Comparison of ENCODE assay signal across 13 cellular contexts in genomic region chr11:92269021-92269420, GRCh38. TPM values are rescaled to one million over a fixed set of nuclear protein-coding genes. Genes with fewer than 3 reads are reported as not detected.
DNase-seq lines count a peak whose midpoint lies in the region; ATAC-seq and TF ChIP-seq lines count a peak whose summit lies in the region.
"Had no signal": no experiment of that assay in that cellular context is flagged by ENCODE, and none has a peak within 500 bp of the region (broad histone marks: within the 10 kb centered on the region; RNA-seq: fewer than 3 reads in every experiment).

No MANE protein-coding gene starts in this region.

- no peaks in the 10 kb centered on the region for H3K9me3 ChIP-seq in liver (ENCODE audit: control insufficient read depth in 4 of 4, low read length in 3 of 4)
- no peaks in the 10 kb centered on the region for H3K9me3 ChIP-seq in ovary
- no peaks in the 10 kb centered on the region for H3K9me3 ChIP-seq in Peyer's patch
- H3K9me3 ChIP-seq: vagina had no signal

- DNase-seq in AG08396 (ENCODE audit: low spot score) (peak; percentile 41), chondrocyte (ENCODE audit: low spot score) (no peak), ovary (no peak), Right ventricle myocardium superior (no peak), Peyer's patch (no peak)
- DNase-seq: activated T-cell treated with anti-CD3 and anti-CD28 coated beads, Interleukin-2, amount 50 U/mL, for 72 hours; C1 segment of cervical spinal cord; NCI-H82 had no signal

- H3K27ac ChIP-seq in liver (ENCODE audit: low read depth in 1 of 2, low read length in 2 of 2) (no peak overlapping the region), ovary (no peak overlapping the region), Peyer's patch (no peak overlapping the region)
- H3K27ac ChIP-seq: vagina had no signal

- H3K4me1 ChIP-seq in liver (ENCODE audit: control insufficient read depth in 4 of 4, insufficient read depth in 4 of 4, low read length in 3 of 4) (peaks cover 2 to 10% (median 5%) of the 10 kb centered on the region in 4 donors), ovary (ENCODE audit: insufficient read depth) (no peaks in the 10 kb centered on the region), Peyer's patch (no peaks in the 10 kb centered on the region)
- H3K4me1 ChIP-seq: vagina had no signal

- 78% methylated on average over 2 of the region's 2 CpGs for WGBS in liver
- WGBS in ovary, 3 donors = 24 to 57% (median 30%) methylated on average over 2 of the region's 2 CpGs

- intact Hi-C loops in ovary (cut with DNase I) (no loop called here), Right ventricle myocardium superior (cut with DNase I) (no loop called here)

- no peak for TF ChIP-seq RAD21 in Ishikawa (IDR thresholded peaks at IDR 0.05; ENCODE audit: low read depth)
- no peak for TF ChIP-seq RAD21 in liver (IDR thresholded peaks at IDR 0.05)

- H3K4me1 Mint-ChIP-seq in chondrocyte (ENCODE audit: low read depth) = peaks cover 36% of the 10 kb centered on the region

- TF ChIP-seq EP300 in Ishikawa (IDR thresholded peaks at IDR 0.05; ENCODE audit: borderline replicate concordance) = no peak
- no peak for TF ChIP-seq EP300 in ovary (IDR thresholded peaks at IDR 0.05)

- H3K9ac ChIP-seq in liver (ENCODE audit: low read depth in 1 of 2, low read length in 2 of 2) = no peak overlapping the region

- peak overlapping the region; percentile 79 for H3K27ac Mint-ChIP-seq in chondrocyte (ENCODE audit: unreplicated experiment)
- H3K27ac Mint-ChIP-seq: activated T-cell treated with anti-CD3 and anti-CD28 coated beads, Interleukin-2, amount 50 U/mL, for 72 hours had no signal

- no peaks in the 10 kb centered on the region for H3K9me3 Mint-ChIP-seq in chondrocyte (ENCODE audit: low read depth)

- no peaks in the 10 kb centered on the region for H3K27me3 Mint-ChIP-seq in chondrocyte (ENCODE audit: low read depth)

- no peaks in the 10 kb centered on the region for H3K36me3 ChIP-seq in liver (ENCODE audit: control insufficient read depth in 4 of 4, insufficient read depth in 3 of 4, low read depth in 1 of 4, low read length in 3 of 4)
- no peaks in the 10 kb centered on the region for H3K36me3 ChIP-seq in ovary
- no peaks in the 10 kb centered on the region for H3K36me3 ChIP-seq in Peyer's patch
- H3K36me3 ChIP-seq: vagina had no signal

- TF ChIP-seq POLR2A in ovary (IDR thresholded peaks at IDR 0.05) (no peak), Peyer's patch (IDR thresholded peaks at IDR 0.05) (no peak)

- TF ChIP-seq CTCF in chondrocyte (IDR thresholded peaks at IDR 0.05) (no peak), liver (IDR thresholded peaks at IDR 0.05; ENCODE audit: low read depth, low read length, missing input control) (no peak), ovary (IDR thresholded peaks at IDR 0.05) (no peak), Peyer's patch (IDR thresholded peaks at IDR 0.05) (no peak)

- H3K4me3 ChIP-seq in liver (ENCODE audit: low read depth in 1 of 3, low read length in 3 of 3) = no peak overlapping the region
- H3K4me3 ChIP-seq in ovary = no peak overlapping the region
- H3K4me3 ChIP-seq in Peyer's patch = no peak overlapping the region
- H3K4me3 ChIP-seq: vagina had no signal

- ATAC-seq in GM18517 (IDR thresholded peaks at IDR 0.05; ENCODE audit: unreplicated experiment) = no peak
- no peak for ATAC-seq in Right ventricle myocardium superior (ENCODE audit: poor library complexity)
- ATAC-seq: activated T-cell treated with anti-CD3 and anti-CD28 coated beads, Interleukin-2, amount 50 U/mL, for 72 hours had no signal

- H3K27me3 ChIP-seq in liver (ENCODE audit: control insufficient read depth in 4 of 4, insufficient read depth in 4 of 4, low read length in 3 of 4) (no peaks in the 10 kb centered on the region), ovary (no peaks in the 10 kb centered on the region), Peyer's patch (no peaks in the 10 kb centered on the region)
- H3K27me3 ChIP-seq: vagina had no signal

- H3K4me3 Mint-ChIP-seq in chondrocyte (ENCODE audit: unreplicated experiment) = no peak overlapping the region
- H3K4me3 Mint-ChIP-seq: activated T-cell treated with anti-CD3 and anti-CD28 coated beads, Interleukin-2, amount 50 U/mL, for 72 hours had no signal

- H3K36me3 Mint-ChIP-seq in chondrocyte (ENCODE audit: low read depth) = no peaks in the 10 kb centered on the region

TF ChIP-seq in Ishikawa, 13 proteins besides CTCF, POLR2A, EP300 and RAD21:
- peak; percentile 62 for TF ChIP-seq TEAD4 (IDR thresholded peaks at IDR 0.05)
- no peak for TF ChIP-seq MAX (IDR thresholded peaks at IDR 0.05)
TF ChIP-seq in Ishikawa: peak in this region for 1.

TF ChIP-seq in liver, 16 proteins besides CTCF, POLR2A, EP300 and RAD21:
- TF ChIP-seq JUND (IDR thresholded peaks at IDR 0.05) (no peak), NR2F2 (IDR thresholded peaks at IDR 0.05) (peak; percentile 49)

RNA-seq across cellular contexts. Expression of gene FAT3, which starts 44.4 kb away (rescaled TPM):
- total RNA-seq in chondrocyte (21.3 to 27.7 TPM (median 21.9 TPM) in 3 replicates), liver (1 to 10 TPM; 1.2 to 1.3 TPM), ovary (1 to 10 TPM in 3 of 7 donors, under 1 TPM in 4; 0.56 to 2.4 (median 0.92) TPM), Right ventricle myocardium superior (0.24 TPM), Peyer's patch (under 1 TPM; under 0.01 to 0.94 (median 0.18) TPM)
- polyA plus RNA-seq in liver (under 1 TPM; 0.06 to 0.08 TPM), ovary (1 to 10 TPM in 1 of 2 donors, under 1 TPM in 1; 0.39 to 2.8 TPM)
- total RNA-seq: activated T-cell treated with anti-CD3 and anti-CD28 coated beads, Interleukin-2, amount 50 U/mL, for 72 hours; dermis microvascular lymphatic vessel endothelial cell had no signal
